In genomic region chr11:89487016-89487415, GRCh38 we compare ENCODE assay signal across 22 cellular contexts. TPM values are rescaled to one million over a fixed set of nuclear protein-coding genes. Genes with fewer than 3 reads are reported as not detected.
DNase-seq lines count a peak whose midpoint lies in the region; TF ChIP-seq lines count a peak whose summit lies in the region.
"Had no signal": no experiment of that assay in that cellular context is flagged by ENCODE, and none has a peak within 500 bp of the region (broad histone marks: within the 10 kb centered on the region; RNA-seq: fewer than 3 reads in every experiment).

No MANE protein-coding gene starts in this region.

- DNase-seq in AG10803 (ENCODE audit: low read depth): peak; percentile 50
- DNase-seq in amniotic epithelial cell (ENCODE audit: low read depth): peak; percentile 27
- peak; percentile 25 for DNase-seq in fibroblast of mammary gland (ENCODE audit: low read depth)
- no peak for DNase-seq in osteocyte (ENCODE audit: extremely low spot score, unreplicated experiment)
- DNase-seq in CD1c-positive myeloid dendritic cell (ENCODE audit: extremely low spot score): no peak
- DNase-seq in activated CD4-positive, alpha-beta T cell treated with anti-CD3 and anti-CD28 coated beads, Interleukin-2, amount 10 ng/mL, durations not matched to agents 7 days and 5 days: no peak
- no peak for DNase-seq in NOMO-1 (lab: John Stamatoyannopoulos, UW; ENCODE audit: unreplicated experiment in 2 of 2)
- DNase-seq in activated T-helper 1 cell treated with anti-CD3 and anti-CD28 coated beads, Interleukin-12 subunit alpha, Interleukin-12 subunit beta, Interleukin-2, Interleukin-4 antibody, amounts not matched to agents 30 ng/mL and 10 ng/mL and 1 ng/mL, durations not matched to agents 14 hours and 24 hours and 36 hours (ENCODE audit: low spot score): no peak
- DNase-seq: activated CD4-positive, alpha-beta T cell treated with anti-CD3 and anti-CD28 coated beads, Interleukin-2, amount 50 U/mL, for 1 hour; Karpas-422; natural killer cell; NCI-H1694 treated with DMSO at 0.1 percent for 48 hours; NCI-H526 treated with DMSO at 0.1 percent for 48 hours; RPMI8226; stimulated activated CD4-positive, alpha-beta T cell treated with anti-CD3 and anti-CD28 coated beads, Interleukin-12 subunit alpha, Interleukin-12 subunit beta, amount 100 ng/mL, for 4 hours; transverse colon had no signal

- intact Hi-C loops in activated T-helper 1 cell treated with anti-CD3 and anti-CD28 coated beads, Interleukin-12 subunit alpha, Interleukin-12 subunit beta, Interleukin-2, Interleukin-4 antibody, amounts not matched to agents 30 ng/mL and 10 ng/mL and 1 ng/mL, durations not matched to agents 14 hours and 24 hours and 36 hours (cut with micrococcal nuclease): no loop called here

- H3K36me3 Mint-ChIP-seq in osteocyte (ENCODE audit: unreplicated experiment): peaks cover 10% of the 10 kb centered on the region
- no peaks in the 10 kb centered on the region for H3K36me3 Mint-ChIP-seq in activated CD4-positive, alpha-beta T cell treated with anti-CD3 and anti-CD28 coated beads, Interleukin-2, amount 10 ng/mL, durations not matched to agents 7 days and 5 days (ENCODE audit: low read depth)
- H3K36me3 Mint-ChIP-seq in activated T-helper 1 cell treated with anti-CD3 and anti-CD28 coated beads, Interleukin-12 subunit alpha, Interleukin-12 subunit beta, Interleukin-2, Interleukin-4 antibody, amounts not matched to agents 30 ng/mL and 10 ng/mL and 1 ng/mL, durations not matched to agents 14 hours and 24 hours and 36 hours (ENCODE audit: low read depth): no peaks in the 10 kb centered on the region
- H3K36me3 Mint-ChIP-seq: activated naive CD8-positive, alpha-beta T cell; CD14-positive monocyte; natural killer cell had no signal

- H3K4me3 Mint-ChIP-seq in osteocyte (ENCODE audit: unreplicated experiment): no peak overlapping the region
- no peak overlapping the region for H3K4me3 Mint-ChIP-seq in activated CD4-positive, alpha-beta T cell treated with anti-CD3 and anti-CD28 coated beads, Interleukin-2, amount 10 ng/mL, durations not matched to agents 7 days and 5 days
- H3K4me3 Mint-ChIP-seq in activated T-helper 1 cell treated with anti-CD3 and anti-CD28 coated beads, Interleukin-12 subunit alpha, Interleukin-12 subunit beta, Interleukin-2, Interleukin-4 antibody, amounts not matched to agents 30 ng/mL and 10 ng/mL and 1 ng/mL, durations not matched to agents 14 hours and 24 hours and 36 hours: no peak overlapping the region
- H3K4me3 Mint-ChIP-seq: activated naive CD8-positive, alpha-beta T cell; activated T-helper 17 cell treated with anti-CD3 and anti-CD28 coated beads, Interleukin-2, amount 50 U/mL, for 72 hours; CD14-positive monocyte; natural killer cell; stimulated activated naive CD8-positive, alpha-beta T cell treated with anti-CD3 and anti-CD28 coated beads, Interleukin-15, Interleukin-2, amounts not matched to agents 100 ng/mL and 50 ng/mL, for 24 hours had no signal

- CTCF ChIA-PET in activated CD4-positive, alpha-beta T cell treated with anti-CD3 and anti-CD28 coated beads, Interleukin-2, amount 10 ng/mL, durations not matched to agents 7 days and 5 days (lab: Charles Lee): no interaction called here

- TF ChIP-seq CTCF in AG10803 (conservative IDR thresholded peaks at IDR 0.05; ENCODE audit: low read length) (no peak), fibroblast of mammary gland (conservative IDR thresholded peaks at IDR 0.05; ENCODE audit: control insufficient read depth, insufficient read depth, low read depth, low read length) (no peak), osteocyte (IDR thresholded peaks at IDR 0.05) (no peak)

- H3K4me1 Mint-ChIP-seq in osteocyte (ENCODE audit: unreplicated experiment): peaks cover 54% of the 10 kb centered on the region
- no peaks in the 10 kb centered on the region for H3K4me1 Mint-ChIP-seq in activated CD4-positive, alpha-beta T cell treated with anti-CD3 and anti-CD28 coated beads, Interleukin-2, amount 10 ng/mL, durations not matched to agents 7 days and 5 days
- H3K4me1 Mint-ChIP-seq in activated T-helper 1 cell treated with anti-CD3 and anti-CD28 coated beads, Interleukin-12 subunit alpha, Interleukin-12 subunit beta, Interleukin-2, Interleukin-4 antibody, amounts not matched to agents 30 ng/mL and 10 ng/mL and 1 ng/mL, durations not matched to agents 14 hours and 24 hours and 36 hours (ENCODE audit: low read depth): no peaks in the 10 kb centered on the region
- H3K4me1 Mint-ChIP-seq: activated T-helper 17 cell treated with anti-CD3 and anti-CD28 coated beads, Interleukin-2, amount 50 U/mL, for 72 hours; CD14-positive monocyte; natural killer cell had no signal

- H3K9me3 Mint-ChIP-seq in osteocyte (ENCODE audit: unreplicated experiment): no peaks in the 10 kb centered on the region
- H3K9me3 Mint-ChIP-seq in activated CD4-positive, alpha-beta T cell treated with anti-CD3 and anti-CD28 coated beads, Interleukin-2, amount 10 ng/mL, durations not matched to agents 7 days and 5 days: no peaks in the 10 kb centered on the region
- no peaks in the 10 kb centered on the region for H3K9me3 Mint-ChIP-seq in activated T-helper 1 cell treated with anti-CD3 and anti-CD28 coated beads, Interleukin-12 subunit alpha, Interleukin-12 subunit beta, Interleukin-2, Interleukin-4 antibody, amounts not matched to agents 30 ng/mL and 10 ng/mL and 1 ng/mL, durations not matched to agents 14 hours and 24 hours and 36 hours
- H3K9me3 Mint-ChIP-seq: stimulated activated naive CD8-positive, alpha-beta T cell treated with anti-CD3 and anti-CD28 coated beads, Interleukin-15, Interleukin-2, amounts not matched to agents 100 ng/mL and 50 ng/mL, for 24 hours had no signal

- no peaks in the 10 kb centered on the region for H3K27me3 Mint-ChIP-seq in osteocyte (ENCODE audit: unreplicated experiment)
- H3K27me3 Mint-ChIP-seq in activated CD4-positive, alpha-beta T cell treated with anti-CD3 and anti-CD28 coated beads, Interleukin-2, amount 10 ng/mL, durations not matched to agents 7 days and 5 days: peaks cover 21% of the 10 kb centered on the region
- H3K27me3 Mint-ChIP-seq in activated T-helper 1 cell treated with anti-CD3 and anti-CD28 coated beads, Interleukin-12 subunit alpha, Interleukin-12 subunit beta, Interleukin-2, Interleukin-4 antibody, amounts not matched to agents 30 ng/mL and 10 ng/mL and 1 ng/mL, durations not matched to agents 14 hours and 24 hours and 36 hours (ENCODE audit: insufficient read depth): peaks cover 17% of the 10 kb centered on the region

- H3K4me3 ChIP-seq in AG10803 (ENCODE audit: low read length) (no peak overlapping the region), fibroblast of mammary gland (ENCODE audit: control insufficient read depth, low read depth, low read length) (no peak overlapping the region)
- H3K4me3 ChIP-seq: SK-N-MC, transverse colon had no signal

- peak overlapping the region; percentile 47 for H3K27ac Mint-ChIP-seq in osteocyte (ENCODE audit: unreplicated experiment)
- H3K27ac Mint-ChIP-seq in activated CD4-positive, alpha-beta T cell treated with anti-CD3 and anti-CD28 coated beads, Interleukin-2, amount 10 ng/mL, durations not matched to agents 7 days and 5 days: no peak overlapping the region
- H3K27ac Mint-ChIP-seq in activated T-helper 1 cell treated with anti-CD3 and anti-CD28 coated beads, Interleukin-12 subunit alpha, Interleukin-12 subunit beta, Interleukin-2, Interleukin-4 antibody, amounts not matched to agents 30 ng/mL and 10 ng/mL and 1 ng/mL, durations not matched to agents 14 hours and 24 hours and 36 hours: no peak overlapping the region
- H3K27ac Mint-ChIP-seq: activated naive CD8-positive, alpha-beta T cell; activated T-helper 17 cell treated with anti-CD3 and anti-CD28 coated beads, Interleukin-2, amount 50 U/mL, for 72 hours; CD14-positive monocyte; natural killer cell; stimulated activated naive CD8-positive, alpha-beta T cell treated with anti-CD3 and anti-CD28 coated beads, Interleukin-15, Interleukin-2, amounts not matched to agents 100 ng/mL and 50 ng/mL, for 24 hours had no signal

- POLR2A ChIA-PET in activated CD4-positive, alpha-beta T cell treated with anti-CD3 and anti-CD28 coated beads, Interleukin-2, amount 10 ng/mL, durations not matched to agents 7 days and 5 days (lab: Charles Lee): no interaction called here

RNA-seq across cellular contexts. Expression of gene NOX4, which starts 4.2 kb away (rescaled TPM):
- total RNA-seq in osteocyte: 19.6 and 20.1 TPM in 2 replicates
- not detected for total RNA-seq in activated CD4-positive, alpha-beta T cell treated with anti-CD3 and anti-CD28 coated beads, Interleukin-2, amount 10 ng/mL, durations not matched to agents 7 days and 5 days
- total RNA-seq in activated T-helper 1 cell treated with anti-CD3 and anti-CD28 coated beads, Interleukin-12 subunit alpha, Interleukin-12 subunit beta, Interleukin-2, Interleukin-4 antibody, amounts not matched to agents 30 ng/mL and 10 ng/mL and 1 ng/mL, durations not matched to agents 14 hours and 24 hours and 36 hours: not detected in 2 replicates
- total RNA-seq: activated T-helper 17 cell treated with anti-CD3 and anti-CD28 coated beads, Interleukin-2, amount 50 U/mL, for 72 hours; natural killer cell; T-helper 2 cell treated with Interferon-gamma antibody and Interleukin-4, amounts not matched to agents 100 ng/mL and 5 ng/mL, for 36 hours had no signal

Comparison
In these comparisons a context has a peak if more than half of its experiments do, and no peak if none do; other contexts are left out.
1. DNase-seq: peak in AG10803 (single experiment), amniotic epithelial cell (single experiment) and fibroblast of mammary gland (single experiment); none in osteocyte (single experiment), CD1c-positive myeloid dendritic cell (single experiment), activated CD4-positive, alpha-beta T cell treated with anti-CD3 and anti-CD28 coated beads, Interleukin-2, amount 10 ng/mL, durations not matched to agents 7 days and 5 days (single experiment), NOMO-1 (0 of 2) and activated T-helper 1 cell treated with anti-CD3 and anti-CD28 coated beads, Interleukin-12 subunit alpha, Interleukin-12 subunit beta, Interleukin-2, Interleukin-4 antibody, amounts not matched to agents 30 ng/mL and 10 ng/mL and 1 ng/mL, durations not matched to agents 14 hours and 24 hours and 36 hours (single experiment).
2. RNA of gene NOX4, which starts 4.2 kb away (total RNA-seq): 19.6 to 20.1 TPM in osteocyte; not detected in activated CD4-positive, alpha-beta T cell treated with anti-CD3 and anti-CD28 coated beads, Interleukin-2, amount 10 ng/mL, durations not matched to agents 7 days and 5 days and not detected in activated T-helper 1 cell treated with anti-CD3 and anti-CD28 coated beads, Interleukin-12 subunit alpha, Interleukin-12 subunit beta, Interleukin-2, Interleukin-4 antibody, amounts not matched to agents 30 ng/mL and 10 ng/mL and 1 ng/mL, durations not matched to agents 14 hours and 24 hours and 36 hours; every median in the first group is over 10 times any median in the second.